Comparison of ENCODE assay signal across 24 cellular contexts in genomic region chr11:74646215-74646614, GRCh38.
"Had no signal": no experiment of that assay in that cellular context is flagged by ENCODE, and none has a peak within 500 bp of the region (broad histone marks: within the 10 kb centered on the region; RNA-seq: fewer than 3 reads in every experiment).

No MANE protein-coding gene starts in this region.

- H3K4me1 ChIP-seq: Peyer's patch had no signal

- ATAC-seq: activated T-cell treated with anti-CD3 and anti-CD28 coated beads, Interleukin-2, amount 50 U/mL, for 72 hours; T-helper 17 cell; WTC11 had no signal

- H3K27me3 ChIP-seq: brain microvascular endothelial cell, cardiac muscle cell, Peyer's patch, SJCRH30 had no signal

- DNase-seq: activated CD4-positive, alpha-beta memory T cell treated with anti-CD3 and anti-CD28 coated beads for 36 hours; activated CD4-positive, alpha-beta T cell treated with anti-CD3 and anti-CD28 coated beads for 1 hour; activated CD4-positive, alpha-beta T cell treated with anti-CD3 and anti-CD28 coated beads, Interleukin-2, amount 10 ng/mL, durations not matched to agents 24 days and 14 days; activated CD8-positive, alpha-beta memory T cell treated with anti-CD3 and anti-CD28 coated beads, Interleukin-2, amount 50 U/mL, for 4 hours; activated gamma-delta T cell treated with Interleukin-2 at 50 U/mL for 16 hours; activated naive CD4-positive, alpha-beta T cell treated with anti-CD3 and anti-CD28 coated beads, Interleukin-2, amount 10 ng/mL, durations not matched to agents 7 days and 5 days; activated naive CD8-positive, alpha-beta T cell treated with anti-CD3 and anti-CD28 coated beads for 36 hours; activated T-cell treated with anti-CD3 and anti-CD28 coated beads, Interleukin-2, amount 50 U/mL, for 72 hours; brain microvascular endothelial cell; KG1; NCI-H1048; NCI-H2029; NCI-H2107; NCI-H524; Peyer's patch; Right ventricle myocardium superior; SJCRH30; T-helper 17 cell; T-helper 9 cell had no signal

- H3K36me3 ChIP-seq: brain microvascular endothelial cell, cardiac muscle cell had no signal

- H3K4me3 Mint-ChIP-seq: activated CD4-positive, alpha-beta memory T cell treated with anti-CD3 and anti-CD28 coated beads for 36 hours; activated CD4-positive, alpha-beta T cell treated with anti-CD3 and anti-CD28 coated beads, Interleukin-2, amount 10 ng/mL, durations not matched to agents 24 days and 14 days; activated naive CD4-positive, alpha-beta T cell treated with anti-CD3 and anti-CD28 coated beads, Interleukin-2, amount 10 ng/mL, durations not matched to agents 7 days and 5 days; activated naive CD8-positive, alpha-beta T cell treated with anti-CD3 and anti-CD28 coated beads for 36 hours; activated T-cell treated with anti-CD3 and anti-CD28 coated beads, Interleukin-2, amount 50 U/mL, for 72 hours; IgD-negative memory B cell; T-helper 17 cell; WTC11 had no signal

- H3K27ac Mint-ChIP-seq: activated CD4-positive, alpha-beta memory T cell treated with anti-CD3 and anti-CD28 coated beads for 36 hours; activated CD4-positive, alpha-beta T cell treated with anti-CD3 and anti-CD28 coated beads, Interleukin-2, amount 10 ng/mL, durations not matched to agents 24 days and 14 days; activated naive CD4-positive, alpha-beta T cell treated with anti-CD3 and anti-CD28 coated beads, Interleukin-2, amount 10 ng/mL, durations not matched to agents 7 days and 5 days; activated naive CD8-positive, alpha-beta T cell treated with anti-CD3 and anti-CD28 coated beads for 36 hours; activated T-cell treated with anti-CD3 and anti-CD28 coated beads, Interleukin-2, amount 50 U/mL, for 72 hours; activated T-helper 2 cell treated with anti-CD3 and anti-CD28 coated beads, Interferon-gamma antibody, Interleukin-2, Interleukin-4, amounts not matched to agents 10 μg/mL and 5 μg/mL and 100 μg/mL, durations not matched to agents 14 hours and 24 hours and 36 hours; IgD-negative memory B cell; T-helper 17 cell; WTC11 had no signal

- H3K4me1 Mint-ChIP-seq: activated naive CD4-positive, alpha-beta T cell treated with anti-CD3 and anti-CD28 coated beads, Interleukin-2, amount 10 ng/mL, durations not matched to agents 7 days and 5 days; activated naive CD8-positive, alpha-beta T cell treated with anti-CD3 and anti-CD28 coated beads for 36 hours; IgD-negative memory B cell; T-helper 17 cell had no signal

- H3K4me3 ChIP-seq: cardiac muscle cell, Peyer's patch, SJCRH30 had no signal

- H3K27me3 Mint-ChIP-seq: activated CD4-positive, alpha-beta memory T cell treated with anti-CD3 and anti-CD28 coated beads for 36 hours; activated CD4-positive, alpha-beta T cell treated with anti-CD3 and anti-CD28 coated beads, Interleukin-2, amount 10 ng/mL, durations not matched to agents 24 days and 14 days; activated naive CD4-positive, alpha-beta T cell treated with anti-CD3 and anti-CD28 coated beads, Interleukin-2, amount 10 ng/mL, durations not matched to agents 7 days and 5 days; activated naive CD8-positive, alpha-beta T cell treated with anti-CD3 and anti-CD28 coated beads for 36 hours; IgD-negative memory B cell; T-helper 17 cell had no signal

- H3K9me3 ChIP-seq: Peyer's patch, SJCRH30 had no signal

- H3K9me3 Mint-ChIP-seq: activated CD4-positive, alpha-beta memory T cell treated with anti-CD3 and anti-CD28 coated beads for 36 hours; activated CD4-positive, alpha-beta T cell treated with anti-CD3 and anti-CD28 coated beads, Interleukin-2, amount 10 ng/mL, durations not matched to agents 24 days and 14 days; activated naive CD4-positive, alpha-beta T cell treated with anti-CD3 and anti-CD28 coated beads, Interleukin-2, amount 10 ng/mL, durations not matched to agents 7 days and 5 days; activated naive CD8-positive, alpha-beta T cell treated with anti-CD3 and anti-CD28 coated beads for 36 hours; activated T-helper 2 cell treated with anti-CD3 and anti-CD28 coated beads, Interferon-gamma antibody, Interleukin-2, Interleukin-4, amounts not matched to agents 10 μg/mL and 5 μg/mL and 100 μg/mL, durations not matched to agents 14 hours and 24 hours and 36 hours; IgD-negative memory B cell; WTC11 had no signal

- H3K27ac ChIP-seq: brain microvascular endothelial cell, cardiac muscle cell, Peyer's patch, RWPE1, SJCRH30 had no signal
